Comparison of ENCODE assay signal across 1 cellular context in the genomic region with DNA sequence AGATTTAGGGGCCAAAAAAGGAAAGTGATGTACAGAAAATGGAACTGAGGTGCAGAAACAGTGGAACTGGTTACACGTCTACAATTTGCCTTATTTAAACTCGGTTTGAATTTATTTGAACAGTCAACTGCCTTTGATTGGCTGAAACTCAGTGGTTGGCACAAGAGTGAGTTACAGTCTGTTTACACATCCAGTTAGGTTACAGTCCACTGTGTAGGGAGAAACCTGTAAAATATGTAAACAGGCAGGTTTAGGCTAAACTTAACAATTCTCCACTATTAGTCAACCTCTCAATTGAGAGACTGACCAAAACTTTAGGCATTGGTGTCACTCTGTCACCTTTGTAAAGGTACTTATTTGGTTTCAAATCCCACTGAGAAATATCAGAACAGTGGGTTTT.
TF ChIP-seq lines count a peak whose summit lies in the region.

No MANE protein-coding gene starts in this region.

TF ChIP-seq in HepG2, 621 proteins besides CTCF, POLR2A, EP300 and RAD21 (continued from another document):
- TF ChIP-seq, protein P1, sequence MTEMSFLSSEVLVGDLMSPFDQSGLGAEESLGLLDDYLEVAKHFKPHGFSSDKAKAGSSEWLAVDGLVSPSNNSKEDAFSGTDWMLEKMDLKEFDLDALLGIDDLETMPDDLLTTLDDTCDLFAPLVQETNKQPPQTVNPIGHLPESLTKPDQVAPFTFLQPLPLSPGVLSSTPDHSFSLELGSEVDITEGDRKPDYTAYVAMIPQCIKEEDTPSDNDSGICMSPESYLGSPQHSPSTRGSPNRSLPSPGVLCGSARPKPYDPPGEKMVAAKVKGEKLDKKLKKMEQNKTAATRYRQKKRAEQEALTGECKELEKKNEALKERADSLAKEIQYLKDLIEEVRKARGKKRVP (CRISPR knock-in tag; IDR thresholded peaks at IDR 0.05): peak in 1 of 2 experiments; percentile 31; a peak in 1 of 4 replicates
- TF ChIP-seq MEIS2 (CRISPR knock-in tag; IDR thresholded peaks at IDR 0.05): no peak
- no peak for TF ChIP-seq HNRNPUL1 (IDR thresholded peaks at IDR 0.05; ENCODE audit: low read depth, low read length)
- TF ChIP-seq NFYC (CRISPR knock-in tag; IDR thresholded peaks at IDR 0.05): peak; percentile 55
- TF ChIP-seq CCDC6 (CRISPR knock-in tag; IDR thresholded peaks at IDR 0.05): 0 out of 2 replicates have a peak, but pooled peaks have one; percentile 45
- TF ChIP-seq, protein P2, sequence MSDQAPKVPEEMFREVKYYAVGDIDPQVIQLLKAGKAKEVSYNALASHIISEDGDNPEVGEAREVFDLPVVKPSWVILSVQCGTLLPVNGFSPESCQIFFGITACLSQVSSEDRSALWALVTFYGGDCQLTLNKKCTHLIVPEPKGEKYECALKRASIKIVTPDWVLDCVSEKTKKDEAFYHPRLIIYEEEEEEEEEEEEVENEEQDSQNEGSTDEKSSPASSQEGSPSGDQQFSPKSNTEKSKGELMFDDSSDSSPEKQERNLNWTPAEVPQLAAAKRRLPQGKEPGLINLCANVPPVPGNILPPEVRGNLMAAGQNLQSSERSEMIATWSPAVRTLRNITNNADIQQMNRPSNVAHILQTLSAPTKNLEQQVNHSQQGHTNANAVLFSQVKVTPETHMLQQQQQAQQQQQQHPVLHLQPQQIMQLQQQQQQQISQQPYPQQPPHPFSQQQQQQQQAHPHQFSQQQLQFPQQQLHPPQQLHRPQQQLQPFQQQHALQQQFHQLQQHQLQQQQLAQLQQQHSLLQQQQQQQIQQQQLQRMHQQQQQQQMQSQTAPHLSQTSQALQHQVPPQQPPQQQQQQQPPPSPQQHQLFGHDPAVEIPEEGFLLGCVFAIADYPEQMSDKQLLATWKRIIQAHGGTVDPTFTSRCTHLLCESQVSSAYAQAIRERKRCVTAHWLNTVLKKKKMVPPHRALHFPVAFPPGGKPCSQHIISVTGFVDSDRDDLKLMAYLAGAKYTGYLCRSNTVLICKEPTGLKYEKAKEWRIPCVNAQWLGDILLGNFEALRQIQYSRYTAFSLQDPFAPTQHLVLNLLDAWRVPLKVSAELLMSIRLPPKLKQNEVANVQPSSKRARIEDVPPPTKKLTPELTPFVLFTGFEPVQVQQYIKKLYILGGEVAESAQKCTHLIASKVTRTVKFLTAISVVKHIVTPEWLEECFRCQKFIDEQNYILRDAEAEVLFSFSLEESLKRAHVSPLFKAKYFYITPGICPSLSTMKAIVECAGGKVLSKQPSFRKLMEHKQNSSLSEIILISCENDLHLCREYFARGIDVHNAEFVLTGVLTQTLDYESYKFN (CRISPR knock-in tag; conservative IDR thresholded peaks at IDR 0.05): 0 out of 2 replicates have a peak, but pooled peaks have one; percentile 42
- TF ChIP-seq GTF2F1 (IDR thresholded peaks at IDR 0.05; ENCODE audit: low read length): no peak
- TF ChIP-seq, protein P3, sequence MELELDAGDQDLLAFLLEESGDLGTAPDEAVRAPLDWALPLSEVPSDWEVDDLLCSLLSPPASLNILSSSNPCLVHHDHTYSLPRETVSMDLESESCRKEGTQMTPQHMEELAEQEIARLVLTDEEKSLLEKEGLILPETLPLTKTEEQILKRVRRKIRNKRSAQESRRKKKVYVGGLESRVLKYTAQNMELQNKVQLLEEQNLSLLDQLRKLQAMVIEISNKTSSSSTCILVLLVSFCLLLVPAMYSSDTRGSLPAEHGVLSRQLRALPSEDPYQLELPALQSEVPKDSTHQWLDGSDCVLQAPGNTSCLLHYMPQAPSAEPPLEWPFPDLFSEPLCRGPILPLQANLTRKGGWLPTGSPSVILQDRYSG (CRISPR knock-in tag; IDR thresholded peaks at IDR 0.05): no peak
- no peak for TF ChIP-seq ZNF30 (CRISPR knock-in tag; IDR thresholded peaks at IDR 0.05)
- TF ChIP-seq, protein P4, sequence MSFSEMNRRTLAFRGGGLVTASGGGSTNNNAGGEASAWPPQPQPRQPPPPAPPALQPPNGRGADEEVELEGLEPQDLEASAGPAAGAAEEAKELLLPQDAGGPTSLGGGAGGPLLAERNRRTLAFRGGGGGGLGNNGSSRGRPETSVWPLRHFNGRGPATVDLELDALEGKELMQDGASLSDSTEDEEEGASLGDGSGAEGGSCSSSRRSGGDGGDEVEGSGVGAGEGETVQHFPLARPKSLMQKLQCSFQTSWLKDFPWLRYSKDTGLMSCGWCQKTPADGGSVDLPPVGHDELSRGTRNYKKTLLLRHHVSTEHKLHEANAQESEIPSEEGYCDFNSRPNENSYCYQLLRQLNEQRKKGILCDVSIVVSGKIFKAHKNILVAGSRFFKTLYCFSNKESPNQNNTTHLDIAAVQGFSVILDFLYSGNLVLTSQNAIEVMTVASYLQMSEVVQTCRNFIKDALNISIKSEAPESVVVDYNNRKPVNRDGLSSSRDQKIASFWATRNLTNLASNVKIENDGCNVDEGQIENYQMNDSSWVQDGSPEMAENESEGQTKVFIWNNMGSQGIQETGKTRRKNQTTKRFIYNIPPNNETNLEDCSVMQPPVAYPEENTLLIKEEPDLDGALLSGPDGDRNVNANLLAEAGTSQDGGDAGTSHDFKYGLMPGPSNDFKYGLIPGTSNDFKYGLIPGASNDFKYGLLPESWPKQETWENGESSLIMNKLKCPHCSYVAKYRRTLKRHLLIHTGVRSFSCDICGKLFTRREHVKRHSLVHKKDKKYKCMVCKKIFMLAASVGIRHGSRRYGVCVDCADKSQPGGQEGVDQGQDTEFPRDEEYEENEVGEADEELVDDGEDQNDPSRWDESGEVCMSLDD (CRISPR knock-in tag; IDR thresholded peaks at IDR 0.05; ENCODE audit: borderline replicate concordance): no peak
- no peak for TF ChIP-seq FOXA1 (IDR thresholded peaks at IDR 0.05)
- TF ChIP-seq FOXA1 (CRISPR knock-in tag; IDR thresholded peaks at IDR 0.05): peak; percentile 34; the same call in 1 of the 2 replicates
- peak; percentile 29; the same call in 1 of the 2 replicates for TF ChIP-seq FOSL2 (CRISPR knock-in tag; IDR thresholded peaks at IDR 0.05)
- peak; percentile 81 for TF ChIP-seq FOXA3 (CRISPR knock-in tag; IDR thresholded peaks at IDR 0.05)
- TF ChIP-seq NR2F1 (CRISPR knock-in tag; IDR thresholded peaks at IDR 0.05): no peak
